20 cellular contexts compared by ENCODE assay signal in genomic region chr5:135592312-135593045, GRCh38. TPM values are rescaled to one million over a fixed set of nuclear protein-coding genes. Genes with fewer than 3 reads are reported as not detected.
DNase-seq lines count a peak whose midpoint lies in the region; ATAC-seq, FAIRE-seq and TF ChIP-seq lines count a peak whose summit lies in the region.
"Had no signal": no experiment of that assay in that cellular context is flagged by ENCODE, and none has a peak within 500 bp of the region (broad histone marks: within the 10 kb centered on the region; RNA-seq: fewer than 3 reads in every experiment).

No MANE protein-coding gene starts in this region.

- H3K4me3 ChIP-seq in MM.1S (ENCODE audit: low read length), result no peak overlapping the region
- no peak overlapping the region for H3K4me3 ChIP-seq in kidney (ENCODE audit: low read length in 2 of 2)
- no peak overlapping the region for H3K4me3 ChIP-seq in psoas muscle
- H3K4me3 ChIP-seq: BLaER1 treated with 17β-estradiol and CSF1 and Interleukin-3, amounts not matched to agents 10 nM and 100 nM; HAP-1 had no signal

- H3K36me3 ChIP-seq in MM.1S (replicated peaks; ENCODE audit: insufficient read depth, low read length), result no peaks in the 10 kb centered on the region
- no peaks in the 10 kb centered on the region for H3K36me3 ChIP-seq in kidney (ENCODE audit: control insufficient read depth in 1 of 2, insufficient read depth in 2 of 2, low read length in 2 of 2)
- no peaks in the 10 kb centered on the region for H3K36me3 ChIP-seq in psoas muscle (ENCODE audit: insufficient read depth in 1 of 2, low read depth in 1 of 2)
- H3K36me3 ChIP-seq: BLaER1 treated with 17β-estradiol and CSF1 and Interleukin-3, amounts not matched to agents 10 nM and 100 nM; HAP-1 had no signal

- intact Hi-C loops in kidney (cut with DNase I) (no loop called here), psoas muscle (cut with DNase I) (no loop called here)

- no peaks in the 10 kb centered on the region for H3K4me1 Mint-ChIP-seq in T-helper 2 cell treated with Interferon-gamma antibody and Interleukin-4, amounts not matched to agents 5 μg/mL and 100 μg/mL, for 36 hours (ENCODE audit: low read depth)
- H3K4me1 Mint-ChIP-seq: CD4-positive, CD25-positive, alpha-beta regulatory T cell had no signal

- H3K9me3 Mint-ChIP-seq in T-helper 2 cell treated with Interferon-gamma antibody and Interleukin-4, amounts not matched to agents 5 μg/mL and 100 μg/mL, for 36 hours, result no peaks in the 10 kb centered on the region
- H3K9me3 Mint-ChIP-seq: CD4-positive, CD25-positive, alpha-beta regulatory T cell; HFFc6 had no signal

- no peaks in the 10 kb centered on the region for H3K9me2 ChIP-seq in MM.1S (replicated peaks; ENCODE audit: insufficient read depth, low read length)

- no peak for FAIRE-seq in kidney (lab: Jason Lieb, UNC)
- FAIRE-seq: GM18507, H1, HepG2, HTR-8/SVneo had no signal

- H3K9me3 ChIP-seq in MM.1S (replicated peaks; ENCODE audit: insufficient read depth, low read length) (no peaks in the 10 kb centered on the region), kidney (ENCODE audit: control insufficient read depth in 1 of 2, low read length in 2 of 2) (no peaks in the 10 kb centered on the region), psoas muscle (no peaks in the 10 kb centered on the region)
- H3K9me3 ChIP-seq: BLaER1 treated with 17β-estradiol and CSF1 and Interleukin-3, amounts not matched to agents 10 nM and 100 nM; HAP-1 had no signal

- no peak overlapping the region for H3K27ac Mint-ChIP-seq in T-helper 2 cell treated with Interferon-gamma antibody and Interleukin-4, amounts not matched to agents 5 μg/mL and 100 μg/mL, for 36 hours
- H3K27ac Mint-ChIP-seq: CD4-positive, CD25-positive, alpha-beta regulatory T cell; HFFc6 had no signal

- H3K27me3 ChIP-seq in MM.1S (replicated peaks; ENCODE audit: insufficient read depth, low read length) (no peaks in the 10 kb centered on the region), psoas muscle (ENCODE audit: insufficient read depth in 3 of 3, low read length in 2 of 3) (no peaks in the 10 kb centered on the region)
- H3K27me3 ChIP-seq: BLaER1 treated with 17β-estradiol and CSF1 and Interleukin-3, amounts not matched to agents 10 nM and 100 nM had no signal

- no peaks in the 10 kb centered on the region for H3K27me3 Mint-ChIP-seq in T-helper 2 cell treated with Interferon-gamma antibody and Interleukin-4, amounts not matched to agents 5 μg/mL and 100 μg/mL, for 36 hours (ENCODE audit: low read depth)
- H3K27me3 Mint-ChIP-seq: CD4-positive, CD25-positive, alpha-beta regulatory T cell had no signal

- ATAC-seq in GM18868 (IDR thresholded peaks at IDR 0.05; ENCODE audit: unreplicated experiment), result peak; percentile 48
- ATAC-seq in psoas muscle, result no peak
- ATAC-seq in GM21390 (IDR thresholded peaks at IDR 0.05; ENCODE audit: unreplicated experiment), result no peak
- ATAC-seq in HG02885 (IDR thresholded peaks at IDR 0.05; ENCODE audit: poor library complexity, unreplicated experiment), result no peak
- ATAC-seq: HepG2 had no signal

- no peaks in the 10 kb centered on the region for H3K36me3 Mint-ChIP-seq in T-helper 2 cell treated with Interferon-gamma antibody and Interleukin-4, amounts not matched to agents 5 μg/mL and 100 μg/mL, for 36 hours (ENCODE audit: low read depth)
- H3K36me3 Mint-ChIP-seq: CD4-positive, CD25-positive, alpha-beta regulatory T cell had no signal

- H2AFZ ChIP-seq in MM.1S (ENCODE audit: low read length), result no peak overlapping the region

- peaks cover 15% of the 10 kb centered on the region; the same call in 1 of the 2 replicates for H3K4me1 ChIP-seq in MM.1S (ENCODE audit: low read length)
- peaks cover 0 to 5% of the 10 kb centered on the region in 2 donors for H3K4me1 ChIP-seq in kidney (ENCODE audit: control insufficient read depth in 1 of 2, insufficient read depth in 1 of 2, low read depth in 1 of 2, low read length in 2 of 2)
- no peaks in the 10 kb centered on the region for H3K4me1 ChIP-seq in psoas muscle
- H3K4me1 ChIP-seq: HAP-1 had no signal

- no peak overlapping the region for H3K4me3 Mint-ChIP-seq in T-helper 2 cell treated with Interferon-gamma antibody and Interleukin-4, amounts not matched to agents 5 μg/mL and 100 μg/mL, for 36 hours
- H3K4me3 Mint-ChIP-seq: CD4-positive, CD25-positive, alpha-beta regulatory T cell; HFFc6 had no signal

- H3K9ac ChIP-seq in MM.1S (ENCODE audit: low read length), result no peak overlapping the region
- H3K9ac ChIP-seq in kidney (ENCODE audit: low read length in 2 of 2), result no peak overlapping the region
- H3K9ac ChIP-seq: BLaER1 treated with 17β-estradiol and CSF1 and Interleukin-3, amounts not matched to agents 10 nM and 100 nM; KMS-11 had no signal

- DNase-seq in MM.1S (peak; percentile 58), kidney (peak; percentile 19), psoas muscle (no peak)
- DNase-seq in T-helper 2 cell treated with Interferon-gamma antibody and Interleukin-4, amounts not matched to agents 5 μg/mL and 100 μg/mL, for 36 hours (ENCODE audit: low spot score), result no peak
- DNase-seq: ACHN; CD4-positive, CD25-positive, alpha-beta regulatory T cell; DMS53; GF-D8; HFFc6 had no signal

- no peak overlapping the region for H3K27ac ChIP-seq in MM.1S (ENCODE audit: low read length)
- no peak overlapping the region for H3K27ac ChIP-seq in kidney (ENCODE audit: low read depth in 2 of 2, low read length in 2 of 2)
- no peak overlapping the region for H3K27ac ChIP-seq in psoas muscle
- H3K27ac ChIP-seq: BLaER1 treated with 17β-estradiol and CSF1 and Interleukin-3, amounts not matched to agents 10 nM and 100 nM; KMS-11 had no signal

- H3K79me2 ChIP-seq in MM.1S (ENCODE audit: low read length), result no peaks in the 10 kb centered on the region

- H3F3A ChIP-seq in MM.1S (ENCODE audit: insufficient read depth, low read length), result peaks cover 8% of the 10 kb centered on the region

- WGBS in psoas muscle, 3 donors, result 77 to 82% (median 80%) methylated on average over 6 of the region's 6 CpGs

- TF ChIP-seq CTCF in MM.1S (IDR thresholded peaks at IDR 0.05; ENCODE audit: low read length) (no peak), kidney (IDR thresholded peaks at IDR 0.05; ENCODE audit: borderline replicate concordance, extremely low read depth, insufficient read depth) (no peak), psoas muscle (IDR thresholded peaks at IDR 0.05) (no peak)

- no peaks in the 10 kb centered on the region for H4K20me1 ChIP-seq in MM.1S (ENCODE audit: insufficient read depth, low read length)
- H4K20me1 ChIP-seq: BLaER1 treated with 17β-estradiol and CSF1 and Interleukin-3, amounts not matched to agents 10 nM and 100 nM had no signal

- H3K4me2 ChIP-seq in MM.1S (ENCODE audit: low read depth, low read length), result no peak overlapping the region
- H3K4me2 ChIP-seq: BLaER1 treated with 17β-estradiol and CSF1 and Interleukin-3, amounts not matched to agents 10 nM and 100 nM; KMS-11 had no signal

RNA-seq across cellular contexts. Expression of gene CXCL14, which starts 13.7 kb away (rescaled TPM):
- total RNA-seq in kidney, result 104 TPM
- polyA plus RNA-seq in kidney (ENCODE audit: insufficient read depth, low read depth, low replicate concordance), result 414 TPM
- total RNA-seq in psoas muscle, result 10 to 100 TPM in 3 of 4 donors, 1 to 10 TPM in 1; 2.6 to 28.9 (median 22.6) TPM
- 10 to 100 TPM in 2 of 3 donors, 1 to 10 TPM in 1; 8.8 to 28.3 (median 21.0) TPM for polyA plus RNA-seq in psoas muscle
- total RNA-seq: A172; CD4-positive, CD25-positive, alpha-beta regulatory T cell; HepG2 had no signal
- polyA plus RNA-seq: CD4-positive, CD25-positive, alpha-beta regulatory T cell; HepG2 had no signal

RNA-seq across cellular contexts. Expression of gene NEUROG1, which starts 56.7 kb away (rescaled TPM):
- total RNA-seq in kidney (not detected), psoas muscle (not detected)
- polyA plus RNA-seq in kidney (ENCODE audit: insufficient read depth, low read depth, low replicate concordance) (not detected), psoas muscle (not detected)
- total RNA-seq: A172; CD4-positive, CD25-positive, alpha-beta regulatory T cell; H1; HepG2; HFFc6 had no signal
- polyA plus RNA-seq: CD4-positive, CD25-positive, alpha-beta regulatory T cell; H1; HepG2 had no signal

Comparison
In these comparisons a context has a peak if more than half of its experiments do, and no peak if none do; other contexts are left out.
1. DNase-seq: peak in MM.1S (single experiment) and kidney (single experiment); none in psoas muscle (0 of 2) and T-helper 2 cell treated with Interferon-gamma antibody and Interleukin-4, amounts not matched to agents 5 μg/mL and 100 μg/mL, for 36 hours (single experiment).